18 cellular contexts compared by ENCODE assay signal in the genomic region with DNA sequence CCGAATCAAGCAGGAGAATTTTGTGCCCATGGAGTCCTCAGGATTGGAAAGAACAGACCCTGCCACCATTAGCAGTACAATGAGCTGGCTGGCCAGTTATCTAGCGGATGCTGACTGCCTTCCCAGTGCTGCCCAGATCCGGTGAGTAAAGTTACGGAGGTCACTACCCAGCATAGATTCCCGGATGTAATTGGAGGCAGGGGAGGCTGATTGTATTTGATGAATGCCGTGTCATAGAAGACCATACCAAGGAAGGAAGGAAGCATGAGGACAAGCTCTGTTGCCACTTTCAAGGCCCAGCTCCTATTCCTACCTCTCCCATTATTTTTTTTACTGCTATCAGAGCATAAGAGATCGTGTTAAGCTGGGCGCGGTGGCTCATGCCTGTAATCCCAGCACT. TPM values are rescaled to one million over a fixed set of nuclear protein-coding genes. Genes with fewer than 3 reads are reported as not detected.
DNase-seq lines count a peak whose midpoint lies in the region; ATAC-seq, FAIRE-seq and TF ChIP-seq lines count a peak whose summit lies in the region.
"Had no signal": no experiment of that assay in that cellular context is flagged by ENCODE, and none has a peak within 500 bp of the region (broad histone marks: within the 10 kb centered on the region; RNA-seq: fewer than 3 reads in every experiment).

No MANE protein-coding gene starts in this region.

- H4K20me1 ChIP-seq in BLaER1 = no peaks in the 10 kb centered on the region
- H4K20me1 ChIP-seq in keratinocyte (ENCODE audit: control insufficient read depth, extremely low read depth, insufficient read depth, low read length) = no peaks in the 10 kb centered on the region
- H4K20me1 ChIP-seq in Karpas-422 (ENCODE audit: insufficient read depth, low read depth, low read length) = no peaks in the 10 kb centered on the region

- TF ChIP-seq POLR2A in suprapubic skin (IDR thresholded peaks at IDR 0.05) = no peak

- intact Hi-C loops in Right ventricle myocardium inferior (cut with DNase I) = no loop called here

- CTCF ChIA-PET in WTC11 (lab: Charles Lee) = interaction anchor here (1.7 kb wide), 1 partner anchor 75 kb away, joined by 7 read pairs; no protein-coding TSS in a partner anchor

- H3K9me3 Mint-ChIP-seq in WTC11 = peaks cover under 1% of the 10 kb centered on the region; the same call in 1 of the 2 replicates
- H3K9me3 Mint-ChIP-seq: CD4-positive, alpha-beta T cell had no signal

- DNase-seq in WTC11 (ENCODE audit: low spot score) (no peak), keratinocyte (ENCODE audit: low read depth, low spot score) (no peak), suprapubic skin (ENCODE audit: low spot score in 2 of 2) (no peak), DMS53 treated with DMSO at 0.1 percent for 48 hours (lab: John Stamatoyannopoulos, UW; ENCODE audit: unreplicated experiment) (no peak), Right ventricle myocardium inferior (ENCODE audit: missing footprints) (no peak), Karpas-422 (no peak)
- DNase-seq: ACHN; C1 segment of cervical spinal cord; Calu3; CD4-positive, alpha-beta T cell; DMS 273 treated with DMSO at 0.1 percent for 48 hours; DMS79; HCEC 1CT; IMR-90 had no signal

- TF ChIP-seq CTCF in WTC11 (IDR thresholded peaks at IDR 0.05) (no peak), keratinocyte (optimal IDR thresholded peaks at IDR 0.05 in 1 of 3, IDR thresholded peaks at IDR 0.05 in 1 of 3, conservative IDR thresholded peaks at IDR 0.05 in 1 of 3; ENCODE audit: extremely low read depth in 1 of 3, insufficient read depth in 2 of 3, low read length in 3 of 3) (no peak), suprapubic skin (IDR thresholded peaks at IDR 0.05) (no peak)

- no peak overlapping the region for H3K4me3 Mint-ChIP-seq in WTC11
- H3K4me3 Mint-ChIP-seq: CD4-positive, alpha-beta T cell had no signal

- H3K9ac ChIP-seq in BLaER1 (no peak overlapping the region), keratinocyte (ENCODE audit: control insufficient read depth, extremely low read depth, insufficient read depth, low read length) (no peak overlapping the region), Karpas-422 (ENCODE audit: low read length) (no peak overlapping the region)

- H3K9me1 ChIP-seq in keratinocyte (ENCODE audit: control insufficient read depth, extremely low read depth, insufficient read depth, low read length) = no peaks in the 10 kb centered on the region

- 88% methylated on average over 9 of the region's 9 CpGs for WGBS in suprapubic skin

- H3K27ac ChIP-seq in BLaER1 = no peak overlapping the region
- no peak overlapping the region for H3K27ac ChIP-seq in keratinocyte (ENCODE audit: control insufficient read depth, insufficient read depth, low read length)
- peak overlapping the region; percentile 67 for H3K27ac ChIP-seq in suprapubic skin
- H3K27ac ChIP-seq in Karpas-422 (ENCODE audit: low read length) = no peak overlapping the region
- H3K27ac ChIP-seq: HL-60 had no signal

- no peaks in the 10 kb centered on the region for H3K27me3 ChIP-seq in BLaER1
- no peaks in the 10 kb centered on the region for H3K27me3 ChIP-seq in keratinocyte (ENCODE audit: control insufficient read depth, extremely low read depth, insufficient read depth, low read length)
- no peaks in the 10 kb centered on the region for H3K27me3 ChIP-seq in suprapubic skin
- H3K27me3 ChIP-seq in Karpas-422 (ENCODE audit: low read length) = no peaks in the 10 kb centered on the region

- POLR2A ChIA-PET in WTC11 (lab: Charles Lee) = interaction anchor here (0.6 kb wide), 1 partner anchor 311 kb away, joined by 3 read pairs; no protein-coding TSS in a partner anchor

- H3K9me3 ChIP-seq in BLaER1 (peaks cover 6% of the 10 kb centered on the region), keratinocyte (ENCODE audit: control insufficient read depth, low read depth, low read length) (no peaks in the 10 kb centered on the region), suprapubic skin (no peaks in the 10 kb centered on the region), Karpas-422 (ENCODE audit: low read length) (no peaks in the 10 kb centered on the region)

- no peaks in the 10 kb centered on the region for H3K9me2 ChIP-seq in Karpas-422 (replicated peaks; ENCODE audit: insufficient read depth, low read length)

- ATAC-seq in WTC11 (no peak), Right ventricle myocardium inferior (no peak)
- ATAC-seq: GM12878 had no signal

- H3K36me3 ChIP-seq in BLaER1 (peaks cover 45% of the 10 kb centered on the region), keratinocyte (ENCODE audit: control insufficient read depth in 2 of 2, extremely low read depth in 1 of 2, insufficient read depth in 2 of 2, low read length in 2 of 2) (no peaks in the 10 kb centered on the region), suprapubic skin (no peaks in the 10 kb centered on the region), Karpas-422 (ENCODE audit: insufficient read depth, low read length) (no peaks in the 10 kb centered on the region)

- no peaks in the 10 kb centered on the region for H3K4me1 Mint-ChIP-seq in WTC11

- H3K27ac Mint-ChIP-seq in WTC11 = 0 out of 2 replicates have a peak overlapping the region, but pooled peaks have one; percentile 41
- H3K27ac Mint-ChIP-seq: CD4-positive, alpha-beta T cell had no signal

- H3K79me2 ChIP-seq in keratinocyte (ENCODE audit: control insufficient read depth, insufficient read depth, low read length) (no peaks in the 10 kb centered on the region), Karpas-422 (ENCODE audit: low read length) (no peaks in the 10 kb centered on the region)

- dilution Hi-C loops in keratinocyte (cut with MboI; ENCODE audit: extremely low pct_ligation_motif_present, low sequenced_read_pairs) = no loop called here

- H3K4me2 ChIP-seq in BLaER1 = peak overlapping the region; percentile 1; the same call in 1 of the 2 replicates
- no peak overlapping the region for H3K4me2 ChIP-seq in keratinocyte (ENCODE audit: control insufficient read depth, extremely low read depth, insufficient read depth, low read depth, low read length)
- no peak overlapping the region for H3K4me2 ChIP-seq in Karpas-422 (ENCODE audit: low read depth, low read length, poor library complexity, severe bottlenecking)

- FAIRE-seq in keratinocyte (lab: Jason Lieb, UNC) = peak; percentile 34
- FAIRE-seq: GM12878, GM18507 had no signal

- H3K4me3 ChIP-seq in BLaER1 (no peak overlapping the region), keratinocyte (ENCODE audit: control insufficient read depth in 2 of 3, extremely low read depth in 1 of 3, insufficient read depth in 2 of 3, low read depth in 1 of 3, low read length in 3 of 3) (no peak overlapping the region), suprapubic skin (no peak overlapping the region), Karpas-422 (ENCODE audit: low read length) (no peak overlapping the region)
- H3K4me3 ChIP-seq: GM12878 had no signal

- H2AFZ ChIP-seq in keratinocyte (ENCODE audit: control insufficient read depth, low read length) (no peak overlapping the region), Karpas-422 (ENCODE audit: low read length) (no peak overlapping the region)

- H3K36me3 Mint-ChIP-seq in WTC11 = peaks cover 9% of the 10 kb centered on the region

- peaks cover 49% of the 10 kb centered on the region for H3K4me1 ChIP-seq in BLaER1
- H3K4me1 ChIP-seq in keratinocyte (ENCODE audit: control insufficient read depth, extremely low read depth, insufficient read depth, low read length) = peaks cover 13% of the 10 kb centered on the region
- H3K4me1 ChIP-seq in suprapubic skin = peaks cover 15% of the 10 kb centered on the region
- 0 out of 2 replicates have a peak, but pooled peaks cover 6% of the 10 kb centered on the region for H3K4me1 ChIP-seq in Karpas-422 (ENCODE audit: low read length)

- H3K27me3 Mint-ChIP-seq in WTC11 (ENCODE audit: low read depth) = no peaks in the 10 kb centered on the region
- H3K27me3 Mint-ChIP-seq: CD4-positive, alpha-beta T cell had no signal

- TF ChIP-seq EP300 in suprapubic skin (IDR thresholded peaks at IDR 0.05) = no peak

TF ChIP-seq in WTC11, 78 proteins besides CTCF, POLR2A, EP300 and RAD21 (continues in another document):
- TF ChIP-seq JUN (CRISPR knock-in tag; IDR thresholded peaks at IDR 0.05) = no peak
- TF ChIP-seq GRHL2 (CRISPR knock-in tag; IDR thresholded peaks at IDR 0.05; ENCODE audit: insufficient replicate concordance, severe bottlenecking) = no peak

RNA-seq across cellular contexts. Expression of gene VAMP3, which starts 26.2 kb away (rescaled TPM):
- total RNA-seq in WTC11 (2021) = 34.7 to 50.2 TPM (median 40.2 TPM) in 3 replicates
- 169 to 219 TPM (median 200 TPM) in 3 replicates for polyA plus RNA-seq in keratinocyte
- 138 TPM for polyA plus RNA-seq in keratinocyte (2011; ENCODE audit: low read depth)
- polyA plus RNA-seq in keratinocyte (2011; cell fraction: cytosol; rRNA removed) = 213 and 354 TPM in 2 replicates
- polyA plus RNA-seq in keratinocyte (2011; cell fraction: nucleus; rRNA removed) = 100 and 107 TPM in 2 replicates
- 103 and 124 TPM in 2 replicates for polyA plus RNA-seq in keratinocyte (2012; ENCODE audit: low replicate concordance)
- polyA minus RNA-seq in keratinocyte = 52.5 to 123 TPM (median 122 TPM) in 3 replicates
- polyA minus RNA-seq in keratinocyte (2011; cell fraction: cytosol; rRNA and poly(A)+ RNA removed) = 114 TPM
- 35.0 and 70.7 TPM in 2 replicates for polyA minus RNA-seq in keratinocyte (2011; cell fraction: nucleus; rRNA and poly(A)+ RNA removed)
- total RNA-seq in suprapubic skin = 10 to 100 TPM; 62.8 to 79.9 (median 76.4) TPM
- total RNA-seq in Right ventricle myocardium inferior = 68.6 TPM
- 11.6 and 14.9 TPM in 2 replicates for total RNA-seq in Karpas-422 (2014; rRNA removed; shearing (Covaris generic); ENCODE audit: low replicate concordance)

RNA-seq across cellular contexts. Expression of gene PER3, which starts 39.2 kb away (rescaled TPM):
- total RNA-seq in WTC11 (2021) (8.5 to 11.1 TPM (median 9.9 TPM) in 3 replicates), suprapubic skin (10 to 100 TPM in 3 of 4 donors, 1 to 10 TPM in 1; 9.2 to 46.0 (median 19.1) TPM), Right ventricle myocardium inferior (15.4 TPM)
- 3.9 to 7.2 TPM (median 7.0 TPM) in 3 replicates for polyA plus RNA-seq in keratinocyte
- polyA plus RNA-seq in keratinocyte (2011; ENCODE audit: low read depth) = 2.5 TPM
- polyA plus RNA-seq in keratinocyte (2011; cell fraction: cytosol; rRNA removed) = 3.5 and 3.6 TPM in 2 replicates
- polyA plus RNA-seq in keratinocyte (2011; cell fraction: nucleus; rRNA removed) = 6.5 and 9.1 TPM in 2 replicates
- 2.7 and 4.3 TPM in 2 replicates for polyA plus RNA-seq in keratinocyte (2012; ENCODE audit: low replicate concordance)
- polyA minus RNA-seq in keratinocyte = 7.0 to 10.0 TPM (median 9.5 TPM) in 3 replicates
- 3.3 TPM for polyA minus RNA-seq in keratinocyte (2011; cell fraction: cytosol; rRNA and poly(A)+ RNA removed)
- polyA minus RNA-seq in keratinocyte (2011; cell fraction: nucleus; rRNA and poly(A)+ RNA removed) = 5.7 and 11.4 TPM in 2 replicates
- 0.51 and 3.5 TPM in 2 replicates for total RNA-seq in Karpas-422 (2014; rRNA removed; shearing (Covaris generic); ENCODE audit: low replicate concordance)
